ENCODE assay signal across 14 cellular contexts in genomic region chr3:179840985-179841384, GRCh38.
A peak's percentile ranks its signal among the peaks of the same experiment; 100 is the strongest.
DNase-seq lines count a peak whose midpoint lies in the region; ATAC-seq, FAIRE-seq and TF ChIP-seq lines count a peak whose summit lies in the region.
"Had no signal": no experiment of that assay in that cellular context is flagged by ENCODE, and none has a peak within 500 bp of the region (broad histone marks: within the 10 kb centered on the region; RNA-seq: fewer than 3 reads in every experiment).

No MANE protein-coding gene starts in this region.

- H2AK5ac ChIP-seq in IMR-90 (ENCODE audit: low read depth, low read length): no peak overlapping the region

- BruUV-seq in IMR-90 (replicated peaks; lab: Mats Ljungman, UMichigan): no TSS peak

- H3K18ac ChIP-seq in IMR-90 (ENCODE audit: low read depth, low read length): no peak overlapping the region

- CTCF ChIA-PET in IMR-90 (lab: Yijun Ruan, JAX): interaction anchor here (1.6 kb wide), 1 partner anchor 11 kb away, joined by 6 read pairs; no protein-coding TSS in a partner anchor

- no peak overlapping the region for H3K4me3 ChIP-seq in AG10803 (ENCODE audit: low read length)
- H3K4me3 ChIP-seq in IMR-90 (ENCODE audit: insufficient read depth, low read depth, low read length): no peak overlapping the region
- no peak overlapping the region for H3K4me3 ChIP-seq in keratinocyte (ENCODE audit: control insufficient read depth in 2 of 3, extremely low read depth in 1 of 3, insufficient read depth in 2 of 3, low read depth in 1 of 3, low read length in 3 of 3)
- no peak overlapping the region for H3K4me3 ChIP-seq in spleen
- H3K4me3 ChIP-seq: PC-9, psoas muscle had no signal

- no peak overlapping the region for H2BK5ac ChIP-seq in IMR-90 (ENCODE audit: low read depth, low read length, poor library complexity, severe bottlenecking)

- in situ Hi-C loops in IMR-90 (cut with MboI; ENCODE audit: low sequenced_read_pairs): no loop called here

- no peaks in the 10 kb centered on the region for H4K20me1 ChIP-seq in IMR-90 (ENCODE audit: insufficient read depth, low read length)
- H4K20me1 ChIP-seq in keratinocyte (ENCODE audit: control insufficient read depth, extremely low read depth, insufficient read depth, low read length): no peaks in the 10 kb centered on the region

- H3K27me3 ChIP-seq in IMR-90 (ENCODE audit: control insufficient read depth, insufficient read depth, low read length) (no peaks in the 10 kb centered on the region), keratinocyte (ENCODE audit: control insufficient read depth, extremely low read depth, insufficient read depth, low read length) (no peaks in the 10 kb centered on the region), spleen (replicated peaks in 1 of 7) (no peaks in the 10 kb centered on the region)

- peak; percentile 13 for FAIRE-seq in keratinocyte (lab: Jason Lieb, UNC)

- no peaks in the 10 kb centered on the region for H3K9me1 ChIP-seq in IMR-90 (ENCODE audit: insufficient read depth, low read length)
- H3K9me1 ChIP-seq in keratinocyte (ENCODE audit: control insufficient read depth, extremely low read depth, insufficient read depth, low read length): no peaks in the 10 kb centered on the region

- no peak overlapping the region for H3K56ac ChIP-seq in IMR-90 (ENCODE audit: extremely low read depth, insufficient read depth, low read length)

- H3K27ac ChIP-seq in IMR-90 (ENCODE audit: insufficient read depth, low read length) (no peak overlapping the region), keratinocyte (ENCODE audit: control insufficient read depth, insufficient read depth, low read length) (no peak overlapping the region), spleen (no peak overlapping the region)
- H3K27ac ChIP-seq: PC-9, psoas muscle had no signal

- WGBS in IMR-90 (ENCODE audit: extremely low coverage in 2 of 2, insufficient read length in 1 of 2), 2 experiments: 29% methylated on average over 1 of the region's 7 CpGs; no CpG with 5 or more reads in 1 of the 2 experiments
- WGBS in spleen, 5 donors: 77 to 88% (median 81%) methylated on average over 7 of the region's 7 CpGs

- H2AK9ac ChIP-seq in IMR-90 (replicated peaks; ENCODE audit: low read depth, low read length, poor library complexity): no peak overlapping the region

- DNase-seq in AG10803 (ENCODE audit: low read depth): peak; percentile 31
- DNase-seq in IMR-90: peak; percentile 67
- DNase-seq in astrocyte of the hippocampus (ENCODE audit: low read depth, low spot score): peak; percentile 91
- peak; percentile 11 for DNase-seq in keratinocyte (ENCODE audit: low read depth, low spot score)
- DNase-seq in activated gamma-delta T cell (lab: John Stamatoyannopoulos, UW): no peak
- DNase-seq in spleen: no peak
- DNase-seq in activated CD4-positive, alpha-beta T cell treated with anti-CD3 and anti-CD28 coated beads, Interleukin-2, amount 50 U/mL, for 1 hour: no peak
- DNase-seq: activated CD8-positive, alpha-beta memory T cell treated with anti-CD3 and anti-CD28 coated beads, Interleukin-2, amount 50 U/mL, for 48 hours; MV-4-11; psoas muscle; stimulated activated CD4-positive, alpha-beta T cell treated with anti-CD3 and anti-CD28 coated beads, Interleukin-4, amount 100 ng/mL, for 24 hours; stimulated activated naive CD4-positive, alpha-beta T cell had no signal

- TF ChIP-seq POLR2A in IMR-90 (IDR thresholded peaks at IDR 0.05; ENCODE audit: low read depth, low read length) (no peak), spleen (IDR thresholded peaks at IDR 0.05) (no peak)

- H2AFZ ChIP-seq in IMR-90 (replicated peaks; ENCODE audit: low read length, poor library complexity) (peak overlapping the region; percentile 47), keratinocyte (ENCODE audit: control insufficient read depth, low read length) (peak overlapping the region; percentile 49)
- H2AFZ ChIP-seq: PC-9 had no signal

- no peak for TF ChIP-seq RAD21 in IMR-90 (IDR thresholded peaks at IDR 0.05; ENCODE audit: low read length)

- H4K5ac ChIP-seq in IMR-90 (ENCODE audit: low read depth, low read length): no peak overlapping the region

- H3K79me2 ChIP-seq in keratinocyte (ENCODE audit: control insufficient read depth, insufficient read depth, low read length): no peaks in the 10 kb centered on the region

- H3K9ac ChIP-seq in IMR-90 (ENCODE audit: low read depth, low read length): no peak overlapping the region
- no peak overlapping the region for H3K9ac ChIP-seq in keratinocyte (ENCODE audit: control insufficient read depth, extremely low read depth, insufficient read depth, low read length)

- H3K4me1 ChIP-seq in IMR-90 (ENCODE audit: control insufficient read depth, insufficient read depth, low read length) (0 out of 2 replicates have a peak, but pooled peaks cover 2% of the 10 kb centered on the region), keratinocyte (ENCODE audit: control insufficient read depth, extremely low read depth, insufficient read depth, low read length) (peaks cover 12% of the 10 kb centered on the region), spleen (no peaks in the 10 kb centered on the region)
- H3K4me1 ChIP-seq: psoas muscle had no signal

- TF ChIP-seq CTCF in AG10803 (conservative IDR thresholded peaks at IDR 0.05; ENCODE audit: low read length) (no peak), IMR-90 (conservative IDR thresholded peaks at IDR 0.05; ENCODE audit: low read depth, low read length) (no peak), keratinocyte (optimal IDR thresholded peaks at IDR 0.05 in 1 of 3, IDR thresholded peaks at IDR 0.05 in 1 of 3, conservative IDR thresholded peaks at IDR 0.05 in 1 of 3; ENCODE audit: extremely low read depth in 1 of 3, insufficient read depth in 2 of 3, low read length in 3 of 3) (no peak), spleen (IDR thresholded peaks at IDR 0.05 in 8 of 11, conservative IDR thresholded peaks at IDR 0.05 in 3 of 11) (no peak)

- H3K9me3 ChIP-seq in IMR-90 (ENCODE audit: control insufficient read depth, insufficient read depth, low read length) (no peaks in the 10 kb centered on the region), keratinocyte (ENCODE audit: control insufficient read depth, low read depth, low read length) (no peaks in the 10 kb centered on the region), spleen (no peaks in the 10 kb centered on the region)
- H3K9me3 ChIP-seq: psoas muscle had no signal

- no peak overlapping the region for H2BK15ac ChIP-seq in IMR-90 (ENCODE audit: low read depth, low read length)

- H3K79me1 ChIP-seq in IMR-90 (ENCODE audit: low read depth in 1 of 2, low read length in 2 of 2): no peaks in the 10 kb centered on the region

- H3K4me2 ChIP-seq in IMR-90 (ENCODE audit: low read depth, low read length) (no peak overlapping the region), keratinocyte (ENCODE audit: control insufficient read depth, extremely low read depth, insufficient read depth, low read depth, low read length) (peak overlapping the region; percentile 41)
- H3K4me2 ChIP-seq: PC-9 had no signal

- intact Hi-C loops in IMR-90 (cut with micrococcal nuclease): no loop called here
- intact Hi-C loops in spleen (cut with DNase I; ENCODE audit: low total_unique reads): no loop called here

- H3K23ac ChIP-seq in IMR-90 (ENCODE audit: low read depth, low read length): no peak overlapping the region

- ATAC-seq in IMR-90 (ENCODE audit: low read depth) (peak; percentile 24; the same call in 1 of the 2 replicates), GM18519 (IDR thresholded peaks at IDR 0.05; ENCODE audit: low FRiP score, unreplicated experiment) (no peak)
- ATAC-seq: psoas muscle had no signal

- H4K8ac ChIP-seq in IMR-90 (ENCODE audit: low read depth in 2 of 2, low read length in 2 of 2): no peak overlapping the region

- H2BK120ac ChIP-seq in IMR-90 (ENCODE audit: low read depth, low read length): no peak overlapping the region

- H3K36me3 ChIP-seq in IMR-90 (ENCODE audit: control insufficient read depth, insufficient read depth, low read length): no peaks in the 10 kb centered on the region
- H3K36me3 ChIP-seq in keratinocyte (ENCODE audit: control insufficient read depth in 2 of 2, extremely low read depth in 1 of 2, insufficient read depth in 2 of 2, low read length in 2 of 2): no peaks in the 10 kb centered on the region
- no peaks in the 10 kb centered on the region for H3K36me3 ChIP-seq in spleen

- H3K4ac ChIP-seq in IMR-90 (ENCODE audit: low read depth, low read length): no peak overlapping the region

- no peak overlapping the region for H3K14ac ChIP-seq in IMR-90 (replicated peaks; ENCODE audit: low read depth, low read length)

- no peak overlapping the region for H4K91ac ChIP-seq in IMR-90 (ENCODE audit: insufficient read depth, low read depth, low read length)

- H2BK20ac ChIP-seq in IMR-90 (ENCODE audit: low read depth, low read length): no peak overlapping the region

- dilution Hi-C loops in IMR-90 (cut with HindIII; ENCODE audit: low sequenced_read_pairs, unreplicated experiment): no loop called here
- dilution Hi-C loops in keratinocyte (cut with MboI; ENCODE audit: extremely low pct_ligation_motif_present, low sequenced_read_pairs): no loop called here

- POLR2A ChIA-PET in IMR-90 (lab: Charles Lee; ENCODE audit: unreplicated experiment): no interaction called here

TF ChIP-seq in IMR-90, 13 proteins besides CTCF, POLR2A, EP300 and RAD21:
- TF ChIP-seq RCOR1 (IDR thresholded peaks at IDR 0.05; ENCODE audit: insufficient replicate concordance, low read length): no peak
- TF ChIP-seq BHLHE40 (IDR thresholded peaks at IDR 0.05; ENCODE audit: low read depth, low read length): no peak
- TF ChIP-seq MAZ (IDR thresholded peaks at IDR 0.05; ENCODE audit: borderline replicate concordance, low read depth, low read length): no peak
- no peak for TF ChIP-seq NFE2L2 (IDR thresholded peaks at IDR 0.05; ENCODE audit: low read depth, low read length)
- TF ChIP-seq FOS (IDR thresholded peaks at IDR 0.05; ENCODE audit: low read depth, low read length): no peak

Comparison
In these comparisons a context has a peak if more than half of its experiments do, and no peak if none do; other contexts are left out.
1. DNase-seq: peak in AG10803 (single experiment), IMR-90 (single experiment), astrocyte of the hippocampus (single experiment) and keratinocyte (single experiment); none in activated gamma-delta T cell (single experiment), spleen (single experiment) and activated CD4-positive, alpha-beta T cell treated with anti-CD3 and anti-CD28 coated beads, Interleukin-2, amount 50 U/mL, for 1 hour (single experiment).